ENCODE assay signal across 14 cellular contexts in genomic region chr3:106208979-106209378, GRCh38.
A peak's percentile ranks its signal among the peaks of the same experiment; 100 is the strongest.
DNase-seq lines count a peak whose midpoint lies in the region; ATAC-seq, FAIRE-seq and TF ChIP-seq lines count a peak whose summit lies in the region.
"Had no signal": no experiment of that assay in that cellular context is flagged by ENCODE, and none has a peak within 500 bp of the region (broad histone marks: within the 10 kb centered on the region; RNA-seq: fewer than 3 reads in every experiment).

No MANE protein-coding gene starts in this region.

- no peak for FAIRE-seq in D721Med (lab: Jason Lieb, UNC)

- no peak overlapping the region for H3K4me3 Mint-ChIP-seq in stimulated activated memory B cell treated with anti-CD40 and anti-IgM and Interleukin-4, amounts not matched to agents 10 μg/mL and 1 μg/mL and 100 μg/mL, for 72 hours
- H3K4me3 Mint-ChIP-seq: nephron progenitor cell, type B pancreatic cell had no signal

- H3K27ac ChIP-seq in RWPE2 (ENCODE audit: poor library complexity, severe bottlenecking) = no peak overlapping the region

- H3K4me1 Mint-ChIP-seq in stimulated activated memory B cell treated with anti-CD40 and anti-IgM and Interleukin-4, amounts not matched to agents 10 μg/mL and 1 μg/mL and 100 μg/mL, for 72 hours = peaks cover 16% of the 10 kb centered on the region

- no peaks in the 10 kb centered on the region for H3K9me3 ChIP-seq in RWPE2 (ENCODE audit: severe bottlenecking)

- H3K36me3 ChIP-seq in RWPE2 (ENCODE audit: low read depth) = no peaks in the 10 kb centered on the region

- ATAC-seq in RWPE2 (ENCODE audit: low read depth) (no peak), HG02938 (IDR thresholded peaks at IDR 0.05; ENCODE audit: unreplicated experiment) (no peak), HG03039 (IDR thresholded peaks at IDR 0.05; ENCODE audit: unreplicated experiment) (no peak)
- no peak for ATAC-seq in stimulated activated memory B cell treated with anti-CD40 and anti-IgM and Interleukin-4, amounts not matched to agents 10 μg/mL and 1 μg/mL and 100 μg/mL, for 72 hours

- H3K4me1 ChIP-seq in RWPE2 (ENCODE audit: insufficient read depth, poor library complexity, severe bottlenecking) = peaks cover 2% of the 10 kb centered on the region

- H3K27ac Mint-ChIP-seq in stimulated activated memory B cell treated with anti-CD40 and anti-IgM and Interleukin-4, amounts not matched to agents 10 μg/mL and 1 μg/mL and 100 μg/mL, for 72 hours = no peak overlapping the region
- H3K27ac Mint-ChIP-seq: nephron progenitor cell, type B pancreatic cell had no signal

- TF ChIP-seq CTCF in D721Med (IDR thresholded peaks at IDR 0.05; ENCODE audit: insufficient read depth, missing control alignments) (peak; percentile 25), RWPE2 (IDR thresholded peaks at IDR 0.05; ENCODE audit: poor library complexity, severe bottlenecking) (peak; percentile 64), fibroblast of pulmonary artery (IDR thresholded peaks at IDR 0.05; ENCODE audit: low read length, missing control alignments) (peak; percentile 51)

- no peak overlapping the region for H3K4me3 ChIP-seq in RWPE2 (ENCODE audit: severe bottlenecking)
- H3K4me3 ChIP-seq in fibroblast of pulmonary artery (replicated peaks; ENCODE audit: low read depth, low read length) = no peak overlapping the region

- no peaks in the 10 kb centered on the region for H3K27me3 ChIP-seq in RWPE2 (ENCODE audit: insufficient read depth, poor library complexity, severe bottlenecking)

- DNase-seq in A172 (ENCODE audit: low spot score) (peak; percentile 16), D721Med (ENCODE audit: insufficient read length, low spot score) (no peak), RWPE2 (ENCODE audit: low spot score) (no peak), fibroblast of pulmonary artery (ENCODE audit: low read depth) (peak; percentile 77), RPMI8226 (no peak)
- DNase-seq: activated CD4-positive, CD25-positive, alpha-beta regulatory T cell treated with anti-CD3 and anti-CD28 coated beads, Interleukin-2, amount 50 U/mL, for 72 hours; amygdala; hippocampal formation; nephron progenitor cell; stimulated activated CD4-positive, alpha-beta T cell treated with anti-CD3 and anti-CD28 coated beads, Interleukin-4, amount 100 ng/mL, for 24 hours had no signal

- H3K27me3 Mint-ChIP-seq in stimulated activated memory B cell treated with anti-CD40 and anti-IgM and Interleukin-4, amounts not matched to agents 10 μg/mL and 1 μg/mL and 100 μg/mL, for 72 hours = no peaks in the 10 kb centered on the region
- H3K27me3 Mint-ChIP-seq: type B pancreatic cell had no signal

- no peaks in the 10 kb centered on the region for H3K36me3 Mint-ChIP-seq in stimulated activated memory B cell treated with anti-CD40 and anti-IgM and Interleukin-4, amounts not matched to agents 10 μg/mL and 1 μg/mL and 100 μg/mL, for 72 hours

- H3K9me3 Mint-ChIP-seq in stimulated activated memory B cell treated with anti-CD40 and anti-IgM and Interleukin-4, amounts not matched to agents 10 μg/mL and 1 μg/mL and 100 μg/mL, for 72 hours = peaks cover 3% of the 10 kb centered on the region

Comparison
In these comparisons a context has a peak if more than half of its experiments do, and no peak if none do; other contexts are left out.
1. DNase-seq: peak in A172 (single experiment) and fibroblast of pulmonary artery (single experiment); none in D721Med (single experiment), RWPE2 (single experiment) and RPMI8226 (single experiment).
2. Peak in every context shown above with its lines, with median percentiles within 50 percentile points of each other: CTCF ChIP-seq.